ENCODE assay signal across 2 cellular contexts in the genomic region with DNA sequence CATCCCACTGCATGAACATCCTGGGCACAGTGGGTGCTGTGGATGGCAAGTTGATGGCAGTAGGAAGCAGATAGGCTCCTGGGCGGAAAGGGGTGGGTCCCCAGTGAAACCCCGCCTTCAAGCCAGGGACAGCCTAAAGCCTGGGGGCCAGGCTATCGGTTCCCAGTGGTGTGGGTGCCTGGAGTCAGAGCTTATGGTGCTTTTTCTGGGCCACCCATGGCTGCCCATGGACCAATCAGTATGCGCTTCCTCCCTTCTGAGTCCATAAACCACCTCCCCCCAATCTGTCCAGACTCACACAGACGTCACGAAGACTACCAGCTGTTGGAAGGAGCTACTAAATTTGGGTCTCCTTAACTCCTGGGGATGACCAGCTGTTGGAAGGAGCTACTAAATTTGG.
TF ChIP-seq lines count a peak whose summit lies in the region.

No MANE protein-coding gene starts in this region.

TF ChIP-seq in HepG2, 621 proteins besides CTCF, POLR2A, EP300 and RAD21 (continued from another document):
- TF ChIP-seq, protein P1, sequence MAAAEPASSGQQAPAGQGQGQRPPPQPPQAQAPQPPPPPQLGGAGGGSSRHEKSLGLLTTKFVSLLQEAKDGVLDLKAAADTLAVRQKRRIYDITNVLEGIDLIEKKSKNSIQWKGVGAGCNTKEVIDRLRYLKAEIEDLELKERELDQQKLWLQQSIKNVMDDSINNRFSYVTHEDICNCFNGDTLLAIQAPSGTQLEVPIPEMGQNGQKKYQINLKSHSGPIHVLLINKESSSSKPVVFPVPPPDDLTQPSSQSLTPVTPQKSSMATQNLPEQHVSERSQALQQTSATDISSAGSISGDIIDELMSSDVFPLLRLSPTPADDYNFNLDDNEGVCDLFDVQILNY (CRISPR knock-in tag; conservative IDR thresholded peaks at IDR 0.05), result no peak
- TF ChIP-seq ZNF10 (CRISPR knock-in tag; IDR thresholded peaks at IDR 0.05; ENCODE audit: borderline replicate concordance, low read depth), result no peak
- no peak for TF ChIP-seq HOXA7 (CRISPR knock-in tag; IDR thresholded peaks at IDR 0.05)
- TF ChIP-seq RBAK (CRISPR knock-in tag; IDR thresholded peaks at IDR 0.05), result no peak
- no peak for TF ChIP-seq TGIF2 (CRISPR knock-in tag; IDR thresholded peaks at IDR 0.05)
- no peak for TF ChIP-seq ZNF431 (CRISPR knock-in tag; IDR thresholded peaks at IDR 0.05; ENCODE audit: borderline replicate concordance, low read depth)
- TF ChIP-seq CREM (IDR thresholded peaks at IDR 0.05), result no peak
- TF ChIP-seq CREM (CRISPR knock-in tag; IDR thresholded peaks at IDR 0.05), result no peak
- no peak for TF ChIP-seq ZKSCAN8 (CRISPR knock-in tag; IDR thresholded peaks at IDR 0.05; ENCODE audit: borderline replicate concordance)
- TF ChIP-seq NAIF1 (CRISPR knock-in tag; IDR thresholded peaks at IDR 0.05; ENCODE audit: borderline replicate concordance), result no peak
TF ChIP-seq in HepG2: peak in this region for 0.

TF ChIP-seq in WTC11, 78 proteins besides CTCF, POLR2A, EP300 and RAD21 (continued from another document):
- TF ChIP-seq, protein P2, sequence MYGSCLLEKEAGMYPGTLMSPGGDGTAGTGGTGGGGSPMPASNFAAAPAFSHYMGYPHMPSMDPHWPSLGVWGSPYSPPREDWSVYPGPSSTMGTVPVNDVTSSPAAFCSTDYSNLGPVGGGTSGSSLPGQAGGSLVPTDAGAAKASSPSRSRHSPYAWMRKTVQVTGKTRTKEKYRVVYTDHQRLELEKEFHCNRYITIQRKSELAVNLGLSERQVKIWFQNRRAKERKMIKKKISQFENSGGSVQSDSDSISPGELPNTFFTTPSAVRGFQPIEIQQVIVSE (CRISPR knock-in tag; IDR thresholded peaks at IDR 0.05; ENCODE audit: borderline replicate concordance), result no peak
- TF ChIP-seq SP1 (CRISPR knock-in tag; conservative IDR thresholded peaks at IDR 0.05) (no peak), ZNF232 (CRISPR knock-in tag; IDR thresholded peaks at IDR 0.05) (no peak), ZNF138 (CRISPR knock-in tag; conservative IDR thresholded peaks at IDR 0.05) (no peak), FOXK1 (CRISPR knock-in tag; IDR thresholded peaks at IDR 0.05) (no peak), ZNF121 (CRISPR knock-in tag; IDR thresholded peaks at IDR 0.05) (no peak), RORB (CRISPR knock-in tag; IDR thresholded peaks at IDR 0.05) (no peak), ZNF317 (CRISPR knock-in tag; IDR thresholded peaks at IDR 0.05; ENCODE audit: borderline replicate concordance, low read depth) (no peak), ZNF423 (CRISPR knock-in tag; IDR thresholded peaks at IDR 0.05) (no peak), NFATC4 (CRISPR knock-in tag; IDR thresholded peaks at IDR 0.05) (no peak), MXD4 (CRISPR knock-in tag; IDR thresholded peaks at IDR 0.05; ENCODE audit: borderline replicate concordance) (no peak)
- TF ChIP-seq, protein P3, sequence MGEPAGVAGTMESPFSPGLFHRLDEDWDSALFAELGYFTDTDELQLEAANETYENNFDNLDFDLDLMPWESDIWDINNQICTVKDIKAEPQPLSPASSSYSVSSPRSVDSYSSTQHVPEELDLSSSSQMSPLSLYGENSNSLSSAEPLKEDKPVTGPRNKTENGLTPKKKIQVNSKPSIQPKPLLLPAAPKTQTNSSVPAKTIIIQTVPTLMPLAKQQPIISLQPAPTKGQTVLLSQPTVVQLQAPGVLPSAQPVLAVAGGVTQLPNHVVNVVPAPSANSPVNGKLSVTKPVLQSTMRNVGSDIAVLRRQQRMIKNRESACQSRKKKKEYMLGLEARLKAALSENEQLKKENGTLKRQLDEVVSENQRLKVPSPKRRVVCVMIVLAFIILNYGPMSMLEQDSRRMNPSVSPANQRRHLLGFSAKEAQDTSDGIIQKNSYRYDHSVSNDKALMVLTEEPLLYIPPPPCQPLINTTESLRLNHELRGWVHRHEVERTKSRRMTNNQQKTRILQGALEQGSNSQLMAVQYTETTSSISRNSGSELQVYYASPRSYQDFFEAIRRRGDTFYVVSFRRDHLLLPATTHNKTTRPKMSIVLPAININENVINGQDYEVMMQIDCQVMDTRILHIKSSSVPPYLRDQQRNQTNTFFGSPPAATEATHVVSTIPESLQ (CRISPR knock-in tag; IDR thresholded peaks at IDR 0.05), result no peak
- TF ChIP-seq, protein P4, sequence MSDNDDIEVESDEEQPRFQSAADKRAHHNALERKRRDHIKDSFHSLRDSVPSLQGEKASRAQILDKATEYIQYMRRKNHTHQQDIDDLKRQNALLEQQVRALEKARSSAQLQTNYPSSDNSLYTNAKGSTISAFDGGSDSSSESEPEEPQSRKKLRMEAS (CRISPR knock-in tag; IDR thresholded peaks at IDR 0.05), result no peak
- TF ChIP-seq, protein P5, sequence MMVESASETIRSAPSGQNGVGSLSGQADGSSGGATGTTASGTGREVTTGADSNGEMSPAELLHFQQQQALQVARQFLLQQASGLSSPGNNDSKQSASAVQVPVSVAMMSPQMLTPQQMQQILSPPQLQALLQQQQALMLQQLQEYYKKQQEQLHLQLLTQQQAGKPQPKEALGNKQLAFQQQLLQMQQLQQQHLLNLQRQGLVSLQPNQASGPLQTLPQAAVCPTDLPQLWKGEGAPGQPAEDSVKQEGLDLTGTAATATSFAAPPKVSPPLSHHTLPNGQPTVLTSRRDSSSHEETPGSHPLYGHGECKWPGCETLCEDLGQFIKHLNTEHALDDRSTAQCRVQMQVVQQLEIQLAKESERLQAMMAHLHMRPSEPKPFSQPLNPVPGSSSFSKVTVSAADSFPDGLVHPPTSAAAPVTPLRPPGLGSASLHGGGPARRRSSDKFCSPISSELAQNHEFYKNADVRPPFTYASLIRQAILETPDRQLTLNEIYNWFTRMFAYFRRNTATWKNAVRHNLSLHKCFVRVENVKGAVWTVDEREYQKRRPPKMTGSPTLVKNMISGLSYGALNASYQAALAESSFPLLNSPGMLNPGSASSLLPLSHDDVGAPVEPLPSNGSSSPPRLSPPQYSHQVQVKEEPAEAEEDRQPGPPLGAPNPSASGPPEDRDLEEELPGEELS (CRISPR knock-in tag; IDR thresholded peaks at IDR 0.05), result no peak
- TF ChIP-seq, protein P6, sequence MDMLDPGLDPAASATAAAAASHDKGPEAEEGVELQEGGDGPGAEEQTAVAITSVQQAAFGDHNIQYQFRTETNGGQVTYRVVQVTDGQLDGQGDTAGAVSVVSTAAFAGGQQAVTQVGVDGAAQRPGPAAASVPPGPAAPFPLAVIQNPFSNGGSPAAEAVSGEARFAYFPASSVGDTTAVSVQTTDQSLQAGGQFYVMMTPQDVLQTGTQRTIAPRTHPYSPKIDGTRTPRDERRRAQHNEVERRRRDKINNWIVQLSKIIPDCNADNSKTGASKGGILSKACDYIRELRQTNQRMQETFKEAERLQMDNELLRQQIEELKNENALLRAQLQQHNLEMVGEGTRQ (CRISPR knock-in tag; IDR thresholded peaks at IDR 0.05), result no peak
